13 cellular contexts compared by ENCODE assay signal in genomic region chrX:154284489-154285338, GRCh38. TPM values are rescaled to one million over a fixed set of nuclear protein-coding genes. Genes with fewer than 3 reads are reported as not detected.
DNase-seq lines count a peak whose midpoint lies in the region; ATAC-seq and TF ChIP-seq lines count a peak whose summit lies in the region.
"Not testable (repeated sequence)": the region's sequence is repeated elsewhere in the genome, so short reads cannot be mapped to it uniquely, and the experiment has no call there.
"Had no signal": no experiment of that assay in that cellular context is flagged by ENCODE, and none has a peak within 500 bp of the region (broad histone marks: within the 10 kb centered on the region; RNA-seq: fewer than 3 reads in every experiment).

No MANE protein-coding gene starts in this region.

- H3K27me3 ChIP-seq in heart left ventricle: not testable (repeated sequence)

- ATAC-seq in GM18867 (IDR thresholded peaks at IDR 0.05; ENCODE audit: unreplicated experiment) (peak; percentile 86), GM21529 (IDR thresholded peaks at IDR 0.05; ENCODE audit: unreplicated experiment) (peak; percentile 82), HG02973 (IDR thresholded peaks at IDR 0.05; ENCODE audit: unreplicated experiment) (peak; percentile 69), HG03520 (IDR thresholded peaks at IDR 0.05; ENCODE audit: unreplicated experiment) (peak; percentile 89), heart left ventricle (peak; percentile 93 to 97 (median 96)), natural killer cell (peak; percentile 85 to 96 (median 89))
- ATAC-seq in activated T-cell treated with anti-CD3 and anti-CD28 coated beads, Interleukin-2, amount 50 U/mL, for 4 hours: peak; percentile 98 to 99

- not testable (repeated sequence) for H3K9me3 ChIP-seq in heart left ventricle

- not testable (repeated sequence) for H3K36me3 ChIP-seq in heart left ventricle

- H3K4me3 Mint-ChIP-seq in activated T-cell treated with anti-CD3 and anti-CD28 coated beads, Interleukin-2, amount 50 U/mL, for 4 hours; natural killer cell: not testable (repeated sequence)

- H3K4me1 Mint-ChIP-seq in activated T-cell treated with anti-CD3 and anti-CD28 coated beads, Interleukin-2, amount 50 U/mL, for 4 hours (ENCODE audit: low read depth); natural killer cell: not testable (repeated sequence)

- intact Hi-C loops in heart left ventricle (cut with DNase I); natural killer cell (cut with micrococcal nuclease): not testable (repeated sequence)

- H3K36me3 Mint-ChIP-seq in activated T-cell treated with anti-CD3 and anti-CD28 coated beads, Interleukin-2, amount 50 U/mL, for 4 hours (ENCODE audit: insufficient read depth); natural killer cell: not testable (repeated sequence)

- TF ChIP-seq POLR2A in heart left ventricle (IDR thresholded peaks at IDR 0.05): not testable (repeated sequence)

- not testable (repeated sequence) for H3K9me3 Mint-ChIP-seq in activated T-cell treated with anti-CD3 and anti-CD28 coated beads, Interleukin-2, amount 50 U/mL, for 4 hours; natural killer cell

- not testable (repeated sequence) for DNase-seq in activated T-cell treated with anti-CD3 and anti-CD28 coated beads, Interleukin-2, amount 50 U/mL, for 4 hours; heart left ventricle; natural killer cell

- TF ChIP-seq CTCF in heart left ventricle (IDR thresholded peaks at IDR 0.05); natural killer cell (IDR thresholded peaks at IDR 0.05): not testable (repeated sequence)

- H3K4me3 ChIP-seq in heart left ventricle: not testable (repeated sequence)

- H3K27me3 Mint-ChIP-seq in activated T-cell treated with anti-CD3 and anti-CD28 coated beads, Interleukin-2, amount 50 U/mL, for 4 hours (ENCODE audit: low read depth); natural killer cell (ENCODE audit: low read depth in 2 of 2): not testable (repeated sequence)

- WGBS in heart left ventricle, 4 donors: no CpG with 5 or more reads among the region's 23 CpGs

- H3K4me1 ChIP-seq in heart left ventricle: not testable (repeated sequence)

- H3K27ac ChIP-seq in heart left ventricle: not testable (repeated sequence)

- H3K27ac Mint-ChIP-seq in natural killer cell: not testable (repeated sequence)

RNA-seq across cellular contexts. Expression of gene TEX28, which starts 10.2 kb away (rescaled TPM):
- not detected for total RNA-seq in activated T-cell treated with anti-CD3 and anti-CD28 coated beads, Interleukin-2, amount 50 U/mL, for 4 hours
- total RNA-seq in heart left ventricle: not detected
- polyA plus RNA-seq in heart left ventricle: not detected
- under 1 TPM in 1 of 3 donors, not detected in 2; 0.61 TPM for total RNA-seq in natural killer cell
- total RNA-seq: ascending aorta; HT-29; mononuclear cell; T-helper 1 cell treated with Interleukin-12 subunit alpha and Interleukin-12 subunit beta and Interleukin-4 antibody, amounts not matched to agents 30 ng/mL and 1 ng/mL, for 36 hours had no signal
- polyA plus RNA-seq: esophagus had no signal

RNA-seq across cellular contexts. Expression of gene TKTL1, which starts 10.9 kb away (rescaled TPM):
- not detected for total RNA-seq in activated T-cell treated with anti-CD3 and anti-CD28 coated beads, Interleukin-2, amount 50 U/mL, for 4 hours
- total RNA-seq in heart left ventricle (10 to 100 TPM in 2 of 9 donors, 1 to 10 TPM in 7; 2.0 to 13.4 (median 7.7) TPM), natural killer cell (10 to 100 TPM; 17.1 to 42.8 (median 28.8) TPM)
- 10 to 100 TPM in 1 of 2 donors, 1 to 10 TPM in 1; 2.9 to 10.2 TPM for polyA plus RNA-seq in heart left ventricle
- total RNA-seq: ascending aorta, HT-29 had no signal
- polyA plus RNA-seq: esophagus had no signal

RNA-seq across cellular contexts. Expression of gene OPN1MW3, which starts 27.3 kb away (rescaled TPM):
- total RNA-seq in activated T-cell treated with anti-CD3 and anti-CD28 coated beads, Interleukin-2, amount 50 U/mL, for 4 hours: not detected
- total RNA-seq in heart left ventricle (not detected), natural killer cell (not detected)
- polyA plus RNA-seq in heart left ventricle: not detected
- total RNA-seq: ascending aorta; HT-29; mononuclear cell; T-helper 1 cell treated with Interleukin-12 subunit alpha and Interleukin-12 subunit beta and Interleukin-4 antibody, amounts not matched to agents 30 ng/mL and 1 ng/mL, for 36 hours; testis had no signal
- polyA plus RNA-seq: esophagus had no signal
